1 cellular context compared by ENCODE assay signal in genomic region chr1:245893025-245893424, GRCh38.
TF ChIP-seq lines count a peak whose summit lies in the region.

No MANE protein-coding gene starts in this region.

TF ChIP-seq in K562, 482 proteins besides CTCF, POLR2A, EP300 and RAD21 (continued from another document):
- TF ChIP-seq, protein P1, sequence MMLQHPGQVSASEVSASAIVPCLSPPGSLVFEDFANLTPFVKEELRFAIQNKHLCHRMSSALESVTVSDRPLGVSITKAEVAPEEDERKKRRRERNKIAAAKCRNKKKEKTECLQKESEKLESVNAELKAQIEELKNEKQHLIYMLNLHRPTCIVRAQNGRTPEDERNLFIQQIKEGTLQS (IDR thresholded peaks at IDR 0.05), result 0 out of 2 replicates have a peak, but pooled peaks have one; percentile 7
- TF ChIP-seq, protein P1 (CRISPR knock-in tag; conservative IDR thresholded peaks at IDR 0.05), result no peak
- no peak for TF ChIP-seq POLR3G (IDR thresholded peaks at IDR 0.05; ENCODE audit: extremely low read depth, insufficient read length, insufficient replicate concordance)
- no peak for TF ChIP-seq EZH2 (IDR thresholded peaks at IDR 0.05; ENCODE audit: borderline replicate concordance, low read depth, low read length)
- TF ChIP-seq MYC (IDR thresholded peaks at IDR 0.05; ENCODE audit: low read depth, low read length), result no peak
- TF ChIP-seq MYC (CRISPR knock-in tag; IDR thresholded peaks at IDR 0.05; ENCODE audit: borderline replicate concordance, low read depth), result no peak
- TF ChIP-seq MAZ (CRISPR knock-in tag; conservative IDR thresholded peaks at IDR 0.05 in 1 of 2, IDR thresholded peaks at IDR 0.05 in 1 of 2), result no peak
- TF ChIP-seq ZNF184 (CRISPR knock-in tag; IDR thresholded peaks at IDR 0.05), result peak; percentile 84
- TF ChIP-seq FOXJ2 (tag; IDR thresholded peaks at IDR 0.05), result no peak
